1 cellular context compared by ENCODE assay signal in genomic region chr6:35688605-35689322, GRCh38.
A peak's percentile ranks its signal among the peaks of the same experiment; 100 is the strongest.
TF ChIP-seq lines count a peak whose summit lies in the region.

Gene FKBP5 (minus strand): TSS chr6:35688915. CDS start chr6:35642824, 46,091 bp downstream.

TF ChIP-seq in K562, 482 proteins besides CTCF, POLR2A, EP300 and RAD21 (continued from another document and continues in another):
- TF ChIP-seq SRSF3 (IDR thresholded peaks at IDR 0.05; ENCODE audit: insufficient read depth, low read length) (no peak), BHLHE40 (IDR thresholded peaks at IDR 0.05; ENCODE audit: low read length) (peak; percentile 45), ZNF511 (CRISPR knock-in tag; IDR thresholded peaks at IDR 0.05) (no peak; the same call in 1 of the 2 replicates), CBFA2T3 (IDR thresholded peaks at IDR 0.05) (no peak), TFAM (CRISPR knock-in tag; conservative IDR thresholded peaks at IDR 0.05) (no peak), ZBTB1 (CRISPR knock-in tag; IDR thresholded peaks at IDR 0.05; ENCODE audit: borderline replicate concordance, low read depth) (no peak), MAFF (IDR thresholded peaks at IDR 0.05; ENCODE audit: low read length) (no peak), ZNF282 (CRISPR knock-in tag; IDR thresholded peaks at IDR 0.05) (no peak; the same call in 1 of the 2 replicates), GATA2 (CRISPR knock-in tag; IDR thresholded peaks at IDR 0.05) (no peak), CLOCK (CRISPR knock-in tag; IDR thresholded peaks at IDR 0.05; ENCODE audit: borderline replicate concordance) (no peak), ZMIZ1 (IDR thresholded peaks at IDR 0.05; ENCODE audit: low read depth in 2 of 2, low read length in 2 of 2) (no peak), ZNF318 (IDR thresholded peaks at IDR 0.05; ENCODE audit: borderline replicate concordance in 1 of 2, low read depth in 1 of 2) (no peak), ATF1 (CRISPR knock-in tag; IDR thresholded peaks at IDR 0.05) (no peak), ATF1 (tag; IDR thresholded peaks at IDR 0.05) (peak; percentile 70), NFATC3 (IDR thresholded peaks at IDR 0.05) (no peak), ZNF277 (CRISPR knock-in tag; IDR thresholded peaks at IDR 0.05; ENCODE audit: borderline replicate concordance) (no peak), NRF1 (conservative IDR thresholded peaks at IDR 0.05 in 1 of 2, IDR thresholded peaks at IDR 0.05 in 1 of 2) (peak; percentile 72 to 77), ZBTB12 (CRISPR knock-in tag; IDR thresholded peaks at IDR 0.05) (no peak), ZBTB8A (IDR thresholded peaks at IDR 0.05; ENCODE audit: partially characterized antibody) (no peak), MAZ (CRISPR knock-in tag; conservative IDR thresholded peaks at IDR 0.05 in 1 of 2, IDR thresholded peaks at IDR 0.05 in 1 of 2) (peak; percentile 47 to 96; a peak in 3 of 4 replicates), ZKSCAN3 (CRISPR knock-in tag; IDR thresholded peaks at IDR 0.05) (no peak), ZFX (CRISPR knock-in tag; IDR thresholded peaks at IDR 0.05) (peak; percentile 74), BRD9 (IDR thresholded peaks at IDR 0.05; ENCODE audit: low read depth, partially characterized antibody) (no peak), ZNF24 (IDR thresholded peaks at IDR 0.05) (no peak), ZNF146 (CRISPR knock-in tag; IDR thresholded peaks at IDR 0.05; ENCODE audit: unreplicated experiment) (no peak), FOXA1 (IDR thresholded peaks at IDR 0.05; ENCODE audit: borderline replicate concordance) (no peak), RBM14 (IDR thresholded peaks at IDR 0.05; ENCODE audit: borderline replicate concordance, insufficient read depth, low read depth, low read length) (no peak), NFE2 (IDR thresholded peaks at IDR 0.05; ENCODE audit: low read depth) (no peak), NFRKB (IDR thresholded peaks at IDR 0.05; ENCODE audit: low read depth) (peak; percentile 48; the same call in 1 of the 2 replicates), FOXJ2 (tag; IDR thresholded peaks at IDR 0.05) (no peak), ZNF785 (CRISPR knock-in tag; IDR thresholded peaks at IDR 0.05) (no peak), NUFIP1 (IDR thresholded peaks at IDR 0.05; ENCODE audit: partially characterized antibody) (no peak), CGGBP1 (CRISPR knock-in tag; IDR thresholded peaks at IDR 0.05) (no peak)
